Comparison of ENCODE assay signal across 2 cellular contexts in the genomic region with DNA sequence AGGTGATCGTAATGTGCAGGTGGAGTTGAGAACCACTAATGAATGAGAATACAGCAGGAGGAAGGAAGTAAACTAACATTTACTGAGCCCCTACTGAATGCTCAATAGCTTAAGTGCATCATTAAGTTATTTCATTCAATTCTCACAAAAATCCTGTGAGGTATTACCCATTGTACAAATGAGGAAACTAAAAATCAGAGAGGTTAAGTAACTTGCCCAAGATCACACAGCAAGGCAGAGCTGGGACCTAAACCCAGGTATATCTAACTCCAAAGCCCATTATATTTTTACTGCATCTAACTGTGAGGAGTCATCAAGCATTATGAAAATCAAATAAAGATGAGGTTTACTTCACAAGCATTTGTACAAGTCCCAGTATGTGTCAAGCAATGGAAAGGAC.
TF ChIP-seq lines count a peak whose summit lies in the region.

No MANE protein-coding gene starts in this region.

TF ChIP-seq in HepG2, 621 proteins besides CTCF, POLR2A, EP300 and RAD21:
- TF ChIP-seq, protein P1, sequence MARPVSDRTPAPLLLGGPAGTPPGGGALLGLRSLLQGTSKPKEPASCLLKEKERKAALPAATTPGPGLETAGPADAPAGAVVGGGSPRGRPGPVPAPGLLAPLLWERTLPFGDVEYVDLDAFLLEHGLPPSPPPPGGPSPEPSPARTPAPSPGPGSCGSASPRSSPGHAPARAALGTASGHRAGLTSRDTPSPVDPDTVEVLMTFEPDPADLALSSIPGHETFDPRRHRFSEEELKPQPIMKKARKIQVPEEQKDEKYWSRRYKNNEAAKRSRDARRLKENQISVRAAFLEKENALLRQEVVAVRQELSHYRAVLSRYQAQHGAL (CRISPR knock-in tag; IDR thresholded peaks at IDR 0.05; ENCODE audit: not compliant biosample characterization), result no peak
- peak; percentile 61; the same call in 1 of the 2 replicates for TF ChIP-seq ZNF768 (CRISPR knock-in tag; IDR thresholded peaks at IDR 0.05)

TF ChIP-seq in K562, 482 proteins besides CTCF, POLR2A, EP300 and RAD21:
- TF ChIP-seq, protein P2, sequence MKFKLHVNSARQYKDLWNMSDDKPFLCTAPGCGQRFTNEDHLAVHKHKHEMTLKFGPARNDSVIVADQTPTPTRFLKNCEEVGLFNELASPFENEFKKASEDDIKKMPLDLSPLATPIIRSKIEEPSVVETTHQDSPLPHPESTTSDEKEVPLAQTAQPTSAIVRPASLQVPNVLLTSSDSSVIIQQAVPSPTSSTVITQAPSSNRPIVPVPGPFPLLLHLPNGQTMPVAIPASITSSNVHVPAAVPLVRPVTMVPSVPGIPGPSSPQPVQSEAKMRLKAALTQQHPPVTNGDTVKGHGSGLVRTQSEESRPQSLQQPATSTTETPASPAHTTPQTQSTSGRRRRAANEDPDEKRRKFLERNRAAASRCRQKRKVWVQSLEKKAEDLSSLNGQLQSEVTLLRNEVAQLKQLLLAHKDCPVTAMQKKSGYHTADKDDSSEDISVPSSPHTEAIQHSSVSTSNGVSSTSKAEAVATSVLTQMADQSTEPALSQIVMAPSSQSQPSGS (CRISPR knock-in tag; IDR thresholded peaks at IDR 0.05), result no peak
- TF ChIP-seq HDAC2 (IDR thresholded peaks at IDR 0.05), result 0 out of 2 replicates have a peak, but pooled peaks have one; percentile 39
- peak; percentile 69; the same call in 1 of the 2 replicates for TF ChIP-seq ADNP (tag; IDR thresholded peaks at IDR 0.05)
- TF ChIP-seq RBM25 (IDR thresholded peaks at IDR 0.05; ENCODE audit: low read depth, low read length, severe bottlenecking), result peak; percentile 96
- peak; percentile 86 for TF ChIP-seq BCOR (IDR thresholded peaks at IDR 0.05)
- TF ChIP-seq SMARCA5 (IDR thresholded peaks at IDR 0.05), result 0 out of 2 replicates have a peak, but pooled peaks have one; percentile 53
- 0 out of 4 replicates have a peak, but pooled peaks of 1 of the 2 experiments have one; percentile 33 for TF ChIP-seq KDM1A (IDR thresholded peaks at IDR 0.05)
- TF ChIP-seq JUNB (CRISPR knock-in tag; conservative IDR thresholded peaks at IDR 0.05), result no peak
- TF ChIP-seq ZFP36 (IDR thresholded peaks at IDR 0.05; ENCODE audit: low read depth, low read length, partially characterized antibody), result peak; percentile 85
